10 cellular contexts compared by ENCODE assay signal in the genomic region with DNA sequence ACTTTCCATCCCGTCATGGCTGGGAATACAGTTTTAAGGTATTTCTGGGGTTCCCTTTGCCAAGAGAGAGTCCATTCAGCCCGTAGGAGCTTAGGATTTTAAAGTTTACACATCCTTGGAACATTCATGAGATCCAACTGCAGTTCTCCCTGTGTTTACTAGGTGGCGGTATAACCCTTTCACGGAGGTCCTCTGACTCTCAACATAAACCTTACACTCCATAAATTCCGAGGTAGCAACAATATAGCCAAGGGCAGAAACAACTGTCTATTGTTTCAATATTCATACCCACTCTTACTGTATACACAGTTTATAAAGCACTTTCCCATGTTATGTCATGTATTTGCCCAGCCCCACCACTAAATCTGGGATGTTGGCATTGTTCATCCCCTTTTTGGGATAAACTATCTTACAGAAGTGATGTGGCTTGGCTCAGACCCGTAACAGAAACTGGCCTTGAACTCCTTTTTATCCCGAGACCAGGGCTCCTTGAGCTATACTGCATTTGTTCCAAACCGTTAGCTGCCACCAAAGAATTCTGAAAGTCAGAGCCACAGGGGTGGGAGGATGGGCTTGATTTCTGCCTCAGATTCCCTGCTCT.
DNase-seq lines count a peak whose midpoint lies in the region; ATAC-seq and TF ChIP-seq lines count a peak whose summit lies in the region.
"Had no signal": no experiment of that assay in that cellular context is flagged by ENCODE, and none has a peak within 500 bp of the region (broad histone marks: within the 10 kb centered on the region; RNA-seq: fewer than 3 reads in every experiment).

No MANE protein-coding gene starts in this region.

- H3K36me3 Mint-ChIP-seq in type B pancreatic cell: no peaks in the 10 kb centered on the region
- H3K36me3 Mint-ChIP-seq: activated naive CD8-positive, alpha-beta T cell; CD8-positive, alpha-beta memory T cell had no signal

- peaks cover 19% of the 10 kb centered on the region for H3K27me3 Mint-ChIP-seq in type B pancreatic cell

- peak; percentile 92 for TF ChIP-seq CTCF in type B pancreatic cell (conservative IDR thresholded peaks at IDR 0.05)

- DNase-seq in SHP77 (lab: John Stamatoyannopoulos, UW) (peak; percentile 14 to 25), SHP77 treated with DMSO at 0.1 percent for 48 hours (lab: John Stamatoyannopoulos, UW) (no peak), NCI-H748 (lab: John Stamatoyannopoulos, UW; ENCODE audit: unreplicated experiment) (peak; percentile 35), brain pericyte (ENCODE audit: low read depth, low spot score) (peak; percentile 3), kidney glomerular epithelial cell (lab: John Stamatoyannopoulos, UW) (peak; percentile 81), type B pancreatic cell (ENCODE audit: extremely low spot score, unreplicated experiment) (no peak)

- H3K4me3 Mint-ChIP-seq in type B pancreatic cell: no peak overlapping the region
- H3K4me3 Mint-ChIP-seq: activated naive CD8-positive, alpha-beta T cell; CD8-positive, alpha-beta memory T cell had no signal

- H3K9me3 Mint-ChIP-seq in type B pancreatic cell: no peaks in the 10 kb centered on the region
- H3K9me3 Mint-ChIP-seq: CD8-positive, alpha-beta memory T cell had no signal

- H3K4me1 Mint-ChIP-seq in type B pancreatic cell (ENCODE audit: unreplicated experiment): no peaks in the 10 kb centered on the region

- no peak overlapping the region for H3K27ac Mint-ChIP-seq in type B pancreatic cell
- H3K27ac Mint-ChIP-seq: activated naive CD8-positive, alpha-beta T cell had no signal

- peak; percentile 68 for ATAC-seq in HG03442 (IDR thresholded peaks at IDR 0.05; ENCODE audit: unreplicated experiment)
- ATAC-seq in HG03108 (IDR thresholded peaks at IDR 0.05; ENCODE audit: unreplicated experiment): no peak

Comparison
In these comparisons a context has a peak if more than half of its experiments do, and no peak if none do; other contexts are left out.
1. DNase-seq: peak in SHP77 (2 of 2), NCI-H748 (single experiment), brain pericyte (single experiment) and kidney glomerular epithelial cell (single experiment); none in SHP77 treated with DMSO at 0.1 percent for 48 hours (single experiment) and type B pancreatic cell (single experiment).